Comparison of ENCODE assay signal across 10 cellular contexts in the genomic region with DNA sequence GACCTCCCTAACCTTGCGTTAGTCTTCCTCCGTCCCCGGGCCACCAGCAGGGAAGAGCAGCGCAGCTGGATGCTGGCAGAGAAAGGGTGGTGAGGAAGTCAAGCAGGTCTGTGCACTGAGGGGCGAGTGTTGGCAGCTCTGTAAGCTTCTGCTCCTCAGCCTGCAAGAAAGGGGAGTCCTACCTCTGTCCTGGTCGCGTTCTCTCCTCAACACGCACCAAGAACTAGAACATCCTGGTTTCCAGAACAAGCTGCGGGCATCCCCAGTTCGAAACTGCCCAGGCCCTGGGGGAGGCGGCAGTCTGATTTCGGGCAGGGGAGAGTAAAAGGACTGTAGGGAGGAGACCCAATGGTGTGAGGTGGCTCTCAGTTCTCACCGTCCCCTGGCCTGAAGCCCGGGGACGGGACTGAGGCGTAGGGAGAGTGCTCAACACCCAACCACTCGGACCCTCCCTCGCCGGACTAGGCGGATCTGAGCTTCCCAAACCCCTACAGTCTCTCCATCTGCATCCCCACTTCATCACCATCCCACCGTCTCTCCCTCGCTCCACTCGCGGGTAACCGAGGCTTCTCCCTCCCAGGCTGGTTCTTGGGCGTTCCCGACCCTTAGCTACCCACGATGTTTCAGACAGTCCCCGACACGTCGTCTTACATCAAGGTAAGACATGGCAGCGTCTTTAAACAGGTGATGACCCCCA. TPM values are rescaled to one million over a fixed set of nuclear protein-coding genes. Genes with fewer than 3 reads are reported as not detected.
DNase-seq lines count a peak whose midpoint lies in the region; ATAC-seq, FAIRE-seq and TF ChIP-seq lines count a peak whose summit lies in the region.
"Had no signal": no experiment of that assay in that cellular context is flagged by ENCODE, and none has a peak within 500 bp of the region (broad histone marks: within the 10 kb centered on the region; RNA-seq: fewer than 3 reads in every experiment).

No MANE protein-coding gene starts in this region.

- no peak for FAIRE-seq in GM19239 (lab: Jason Lieb, UNC)
- FAIRE-seq: colon, pancreas had no signal

- no peaks in the 10 kb centered on the region for H3K9me3 ChIP-seq in Peyer's patch
- H3K9me3 ChIP-seq in hepatocyte (ENCODE audit: low read depth): no peaks in the 10 kb centered on the region
- H3K9me3 ChIP-seq: pancreas had no signal

- H3K27ac ChIP-seq in Peyer's patch: no peak overlapping the region
- no peak overlapping the region for H3K27ac ChIP-seq in hepatocyte
- H3K27ac ChIP-seq: pancreas had no signal

- H3K4me2 ChIP-seq in hepatocyte: peak overlapping the region; percentile 85

- no peaks in the 10 kb centered on the region for H3K36me3 ChIP-seq in Peyer's patch
- H3K36me3 ChIP-seq in hepatocyte (replicated peaks; ENCODE audit: insufficient read depth, low read depth): no peaks in the 10 kb centered on the region
- H3K36me3 ChIP-seq: pancreas had no signal

- no peaks in the 10 kb centered on the region for H3K9me3 Mint-ChIP-seq in activated CD4-positive, alpha-beta T cell treated with anti-CD3 and anti-CD28 coated beads, Interleukin-2, amount 10 ng/mL, durations not matched to agents 7 days and 5 days
- H3K9me3 Mint-ChIP-seq in stimulated activated naive B cell treated with anti-CD40 and anti-IgM and Interleukin-4, amounts not matched to agents 10 μg/mL and 1 μg/mL and 100 μg/mL, for 72 hours: no peaks in the 10 kb centered on the region

- H3K4me3 ChIP-seq in Peyer's patch (peak overlapping the region; percentile 18 to 46 (median 37)), hepatocyte (no peak overlapping the region)

- H3K4me1 ChIP-seq in Peyer's patch: peaks cover 0 to 34% (median 12%) of the 10 kb centered on the region in 4 donors
- peaks cover 24% of the 10 kb centered on the region for H3K4me1 ChIP-seq in hepatocyte (ENCODE audit: insufficient read depth)

- POLR2A ChIA-PET in activated CD4-positive, alpha-beta T cell treated with anti-CD3 and anti-CD28 coated beads, Interleukin-2, amount 10 ng/mL, durations not matched to agents 7 days and 5 days (lab: Charles Lee): no interaction called here

- TF ChIP-seq CTCF in Peyer's patch (IDR thresholded peaks at IDR 0.05) (no peak), hepatocyte (IDR thresholded peaks at IDR 0.05; ENCODE audit: poor library complexity) (no peak)

- peak overlapping the region; percentile 54 for H3K27ac Mint-ChIP-seq in activated CD4-positive, alpha-beta T cell treated with anti-CD3 and anti-CD28 coated beads, Interleukin-2, amount 10 ng/mL, durations not matched to agents 7 days and 5 days
- peak overlapping the region; percentile 43 for H3K27ac Mint-ChIP-seq in stimulated activated naive B cell treated with anti-CD40 and anti-IgM and Interleukin-4, amounts not matched to agents 10 μg/mL and 1 μg/mL and 100 μg/mL, for 72 hours

- peak overlapping the region; percentile 61 for H3K4me3 Mint-ChIP-seq in activated CD4-positive, alpha-beta T cell treated with anti-CD3 and anti-CD28 coated beads, Interleukin-2, amount 10 ng/mL, durations not matched to agents 7 days and 5 days
- H3K4me3 Mint-ChIP-seq in stimulated activated naive B cell treated with anti-CD40 and anti-IgM and Interleukin-4, amounts not matched to agents 10 μg/mL and 1 μg/mL and 100 μg/mL, for 72 hours: peak overlapping the region; percentile 81 to 90

- CTCF ChIA-PET in activated CD4-positive, alpha-beta T cell treated with anti-CD3 and anti-CD28 coated beads, Interleukin-2, amount 10 ng/mL, durations not matched to agents 7 days and 5 days (lab: Charles Lee): interaction anchor here (0.6 to 1.1 kb wide), 5 partner anchors 12 to 141 kb away, joined by 3 read pairs; no protein-coding TSS in a partner anchor

- peaks cover 46% of the 10 kb centered on the region for H3K4me1 Mint-ChIP-seq in activated CD4-positive, alpha-beta T cell treated with anti-CD3 and anti-CD28 coated beads, Interleukin-2, amount 10 ng/mL, durations not matched to agents 7 days and 5 days
- H3K4me1 Mint-ChIP-seq in stimulated activated naive B cell treated with anti-CD40 and anti-IgM and Interleukin-4, amounts not matched to agents 10 μg/mL and 1 μg/mL and 100 μg/mL, for 72 hours: peaks cover 32 to 40% of the 10 kb centered on the region in 2 donors

- no peak overlapping the region for H2AFZ ChIP-seq in hepatocyte

- no peak for TF ChIP-seq POLR2A in Peyer's patch (IDR thresholded peaks at IDR 0.05)

- H3K27me3 ChIP-seq in Peyer's patch (peaks cover 0 to 19% of the 10 kb centered on the region in 2 donors), hepatocyte (peaks cover 100% of the 10 kb centered on the region)

- no peaks in the 10 kb centered on the region for H4K20me1 ChIP-seq in hepatocyte (ENCODE audit: insufficient read depth, poor library complexity, severe bottlenecking)

- ATAC-seq in stimulated activated naive B cell treated with anti-CD40 and anti-IgM and Interleukin-4, amounts not matched to agents 10 μg/mL and 1 μg/mL and 100 μg/mL, for 72 hours (replicated peaks): peak; percentile 50 to 63
- no peak for ATAC-seq in GM21737 (IDR thresholded peaks at IDR 0.05; ENCODE audit: unreplicated experiment)

- H3K9me2 ChIP-seq in hepatocyte (replicated peaks; ENCODE audit: insufficient read depth): no peaks in the 10 kb centered on the region

- peaks cover 3% of the 10 kb centered on the region for H3K36me3 Mint-ChIP-seq in activated CD4-positive, alpha-beta T cell treated with anti-CD3 and anti-CD28 coated beads, Interleukin-2, amount 10 ng/mL, durations not matched to agents 7 days and 5 days (ENCODE audit: low read depth)
- H3K36me3 Mint-ChIP-seq in stimulated activated naive B cell treated with anti-CD40 and anti-IgM and Interleukin-4, amounts not matched to agents 10 μg/mL and 1 μg/mL and 100 μg/mL, for 72 hours: no peaks in the 10 kb centered on the region

- no peak for DNase-seq in activated CD4-positive, alpha-beta T cell treated with anti-CD3 and anti-CD28 coated beads, Interleukin-2, amount 10 ng/mL, durations not matched to agents 7 days and 5 days
- DNase-seq in activated CD4-positive, alpha-beta T cell treated with anti-CD3 and anti-CD28 coated beads, Interleukin-2, amount 50 U/mL, for 1 hour: no peak
- DNase-seq in Peyer's patch: peak in 1 of 3 donors; percentile 40
- DNase-seq in hepatocyte (ENCODE audit: low spot score): no peak
- no peak for DNase-seq in stimulated activated naive B cell treated with anti-CD40 and anti-IgM and Interleukin-4, amounts not matched to agents 10 μg/mL and 1 μg/mL and 100 μg/mL, for 72 hours
- no peak for DNase-seq in GM19239 (ENCODE audit: insufficient read length, low spot score)
- DNase-seq in pons (ENCODE audit: low spot score): no peak

- H3K79me2 ChIP-seq in hepatocyte: no peaks in the 10 kb centered on the region

- WGBS in hepatocyte (ENCODE audit: low lambda C conversion rate, missing lambda C conversion rate): 8% methylated on average over 30 of the region's 32 CpGs

- peaks cover 76% of the 10 kb centered on the region for H3K27me3 Mint-ChIP-seq in activated CD4-positive, alpha-beta T cell treated with anti-CD3 and anti-CD28 coated beads, Interleukin-2, amount 10 ng/mL, durations not matched to agents 7 days and 5 days
- peaks cover 33 to 47% of the 10 kb centered on the region in 2 donors for H3K27me3 Mint-ChIP-seq in stimulated activated naive B cell treated with anti-CD40 and anti-IgM and Interleukin-4, amounts not matched to agents 10 μg/mL and 1 μg/mL and 100 μg/mL, for 72 hours

RNA-seq across cellular contexts. Expression of a gene that starts 7.7 kb away (rescaled TPM):
- total RNA-seq in activated CD4-positive, alpha-beta T cell treated with anti-CD3 and anti-CD28 coated beads, Interleukin-2, amount 10 ng/mL, durations not matched to agents 7 days and 5 days: 100 to 1,000 TPM; 106 to 134 TPM
- 10 to 100 TPM in 3 of 4 donors, 1 to 10 TPM in 1; 7.7 to 66.8 (median 15.3) TPM for total RNA-seq in Peyer's patch
- 3.7 and 8.5 TPM in 2 replicates for total RNA-seq in hepatocyte
- 1.4 and 2.4 TPM in 2 replicates for polyA plus RNA-seq in hepatocyte
